Comparison of ENCODE assay signal across 1 cellular context in genomic region chr12:62191747-62192485, GRCh38.
A peak's percentile ranks its signal among the peaks of the same experiment; 100 is the strongest.
TF ChIP-seq lines count a peak whose summit lies in the region.

No MANE protein-coding gene starts in this region.

TF ChIP-seq in HEK293, 187 proteins besides CTCF, POLR2A, EP300 and RAD21 (continued from another document):
- peak; percentile 62; the same call in 1 of the 2 replicates for TF ChIP-seq ZNF140 (tag by site-specific recombination; IDR thresholded peaks at IDR 0.05)
- TF ChIP-seq SETDB1 (IDR thresholded peaks at IDR 0.05; ENCODE audit: insufficient read length, low read length) = no peak
- TF ChIP-seq ZNF311 (tag by site-specific recombination; IDR thresholded peaks at IDR 0.05; ENCODE audit: borderline replicate concordance) = no peak
- no peak for TF ChIP-seq ZNF223 (tag by site-specific recombination; IDR thresholded peaks at IDR 0.05)
- peak; percentile 73 for TF ChIP-seq ZNF335 (tag by site-specific recombination; conservative IDR thresholded peaks at IDR 0.05)
- TF ChIP-seq KLF9 (tag by site-specific recombination; IDR thresholded peaks at IDR 0.05; ENCODE audit: low read depth) = 0 out of 2 replicates have a peak, but pooled peaks have one; percentile 24
- no peak for TF ChIP-seq SP2 (tag by site-specific recombination; IDR thresholded peaks at IDR 0.05)
- TF ChIP-seq, protein P1, sequence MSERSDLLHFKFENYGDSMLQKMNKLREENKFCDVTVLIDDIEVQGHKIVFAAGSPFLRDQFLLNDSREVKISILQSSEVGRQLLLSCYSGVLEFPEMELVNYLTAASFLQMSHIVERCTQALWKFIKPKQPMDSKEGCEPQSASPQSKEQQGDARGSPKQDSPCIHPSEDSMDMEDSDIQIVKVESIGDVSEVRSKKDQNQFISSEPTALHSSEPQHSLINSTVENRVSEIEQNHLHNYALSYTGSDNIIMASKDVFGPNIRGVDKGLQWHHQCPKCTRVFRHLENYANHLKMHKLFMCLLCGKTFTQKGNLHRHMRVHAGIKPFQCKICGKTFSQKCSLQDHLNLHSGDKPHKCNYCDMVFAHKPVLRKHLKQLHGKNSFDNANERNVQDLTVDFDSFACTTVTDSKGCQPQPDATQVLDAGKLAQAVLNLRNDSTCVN (tag by site-specific recombination; optimal IDR thresholded peaks at IDR 0.05) = peak; percentile 24
- TF ChIP-seq ZNF366 (tag by site-specific recombination; conservative IDR thresholded peaks at IDR 0.05) = peak; percentile 81
- peak; percentile 22; the same call in 1 of the 2 replicates for TF ChIP-seq GLIS2 (tag by site-specific recombination; IDR thresholded peaks at IDR 0.05)
- TF ChIP-seq ZNF157 (tag by site-specific recombination; IDR thresholded peaks at IDR 0.05) = no peak
- TF ChIP-seq ZBTB17 (tag by site-specific recombination; IDR thresholded peaks at IDR 0.05) = peak; percentile 32; the same call in 1 of the 2 replicates
- TF ChIP-seq ZNF785 (tag by site-specific recombination; IDR thresholded peaks at IDR 0.05) = no peak
- 0 out of 2 replicates have a peak, but pooled peaks have one; percentile 35 for TF ChIP-seq ZNF692 (tag by site-specific recombination; IDR thresholded peaks at IDR 0.05)
- TF ChIP-seq ZNF184 (tag by site-specific recombination; IDR thresholded peaks at IDR 0.05) = no peak
- TF ChIP-seq, protein P2, sequence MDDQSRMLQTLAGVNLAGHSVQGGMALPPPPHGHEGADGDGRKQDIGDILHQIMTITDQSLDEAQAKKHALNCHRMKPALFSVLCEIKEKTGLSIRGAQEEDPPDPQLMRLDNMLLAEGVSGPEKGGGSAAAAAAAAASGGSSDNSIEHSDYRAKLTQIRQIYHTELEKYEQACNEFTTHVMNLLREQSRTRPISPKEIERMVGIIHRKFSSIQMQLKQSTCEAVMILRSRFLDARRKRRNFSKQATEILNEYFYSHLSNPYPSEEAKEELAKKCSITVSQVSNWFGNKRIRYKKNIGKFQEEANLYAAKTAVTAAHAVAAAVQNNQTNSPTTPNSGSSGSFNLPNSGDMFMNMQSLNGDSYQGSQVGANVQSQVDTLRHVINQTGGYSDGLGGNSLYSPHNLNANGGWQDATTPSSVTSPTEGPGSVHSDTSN (CRISPR knock-in tag; IDR thresholded peaks at IDR 0.05) = no peak
- TF ChIP-seq HIC1 (tag by site-specific recombination; IDR thresholded peaks at IDR 0.05) = peak; percentile 35; the same call in 1 of the 2 replicates
- peak; percentile 22 for TF ChIP-seq ZNF777 (tag by site-specific recombination; IDR thresholded peaks at IDR 0.05; ENCODE audit: borderline replicate concordance)
